Comparison of ENCODE assay signal across 1 cellular context in genomic region chr6:150263765-150264415, GRCh38.
TF ChIP-seq lines count a peak whose summit lies in the region.

No MANE protein-coding gene starts in this region.

TF ChIP-seq in GM12878, 131 proteins besides CTCF, POLR2A, EP300 and RAD21 (continued from another document):
- no peak for TF ChIP-seq PRDM15 (CRISPR knock-in tag; IDR thresholded peaks at IDR 0.05)
- 0 out of 2 replicates have a peak, but pooled peaks have one; percentile 40 for TF ChIP-seq PAX5 (IDR thresholded peaks at IDR 0.05; ENCODE audit: borderline replicate concordance, low read depth, low read length)
- no peak for TF ChIP-seq ETV6 (conservative IDR thresholded peaks at IDR 0.05 in 1 of 2, IDR thresholded peaks at IDR 0.05 in 1 of 2; ENCODE audit: borderline replicate concordance in 1 of 2, low read depth in 1 of 2)
- TF ChIP-seq DPF2 (IDR thresholded peaks at IDR 0.05): no peak
- no peak for TF ChIP-seq SMAD1 (IDR thresholded peaks at IDR 0.05; ENCODE audit: low read depth, partially characterized antibody)
- no peak for TF ChIP-seq MAX (IDR thresholded peaks at IDR 0.05; ENCODE audit: low read depth, low read length)
- TF ChIP-seq TCF3 (IDR thresholded peaks at IDR 0.05; ENCODE audit: borderline replicate concordance, insufficient read depth, low read depth, low read length): peak; percentile 69; the same call in 1 of the 2 replicates
- no peak for TF ChIP-seq ZSCAN29 (IDR thresholded peaks at IDR 0.05)
- TF ChIP-seq PAX8 (IDR thresholded peaks at IDR 0.05): no peak
- no peak for TF ChIP-seq ELK1 (IDR thresholded peaks at IDR 0.05; ENCODE audit: low read depth, low read length)
TF ChIP-seq in GM12878: peak in this region for 4.
